Comparison of ENCODE assay signal across 10 cellular contexts in the genomic region with DNA sequence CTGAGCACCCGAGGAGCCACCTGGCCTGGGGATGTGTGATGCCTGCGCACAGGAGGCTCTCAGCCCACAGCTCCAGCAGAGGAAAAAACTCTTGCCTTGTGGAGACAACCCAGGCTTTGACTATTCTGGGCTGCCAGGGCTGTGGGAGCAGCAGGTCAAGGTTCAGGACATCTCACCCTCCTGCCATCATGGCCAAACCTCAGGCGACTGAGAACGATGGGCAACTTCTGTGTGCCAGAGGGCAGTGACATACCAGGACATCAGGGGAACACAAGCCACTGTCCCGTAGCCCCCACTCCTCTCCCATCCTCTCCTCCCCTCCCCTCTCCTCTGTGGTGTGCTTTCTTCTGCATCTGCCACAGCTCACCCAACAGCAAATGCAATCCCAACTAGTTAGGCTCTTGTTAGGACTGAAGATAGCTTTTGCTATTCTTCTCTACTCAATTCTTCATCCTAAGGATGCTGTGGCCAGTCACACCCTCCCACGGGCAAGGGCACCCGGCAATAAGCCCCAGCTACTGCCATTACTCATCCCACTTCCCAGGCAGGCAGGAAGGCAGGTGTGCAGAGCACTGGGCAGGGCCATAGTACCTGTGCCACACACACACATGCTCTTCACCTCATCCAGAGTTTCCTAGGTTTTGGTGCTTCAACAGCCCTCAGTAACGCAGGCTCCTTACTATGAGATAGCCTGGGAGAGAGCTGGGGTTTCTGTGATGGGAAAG. TPM values are rescaled to one million over a fixed set of nuclear protein-coding genes. Genes with fewer than 3 reads are reported as not detected.
DNase-seq lines count a peak whose midpoint lies in the region; ATAC-seq and TF ChIP-seq lines count a peak whose summit lies in the region.
"Had no signal": no experiment of that assay in that cellular context is flagged by ENCODE, and none has a peak within 500 bp of the region (broad histone marks: within the 10 kb centered on the region; RNA-seq: fewer than 3 reads in every experiment).

No MANE protein-coding gene starts in this region.

- intact Hi-C loops in natural killer cell (cut with micrococcal nuclease) = no loop called here

- H3K9me3 Mint-ChIP-seq in natural killer cell = no peaks in the 10 kb centered on the region
- H3K9me3 Mint-ChIP-seq: activated B cell treated with CpG ODN at 0.5 μM for 24 hours had no signal

- no peaks in the 10 kb centered on the region for H3K36me3 Mint-ChIP-seq in natural killer cell

- H3K4me1 ChIP-seq in BLaER1 = peaks cover 95% of the 10 kb centered on the region

- no peaks in the 10 kb centered on the region for H3K9me3 ChIP-seq in BLaER1

- H3K27me3 Mint-ChIP-seq in natural killer cell (ENCODE audit: low read depth in 2 of 2) = no peaks in the 10 kb centered on the region
- H3K27me3 Mint-ChIP-seq: activated B cell treated with CpG ODN at 0.5 μM for 24 hours had no signal

- in situ Hi-C loops in G401 (cut with HindIII; ENCODE audit: low sequenced_read_pairs) = no loop called here

- no peaks in the 10 kb centered on the region for H3K27me3 ChIP-seq in BLaER1

- H3K27ac ChIP-seq in BLaER1 (0 out of 2 replicates have a peak overlapping the region, but pooled peaks have one; percentile 70), caudate nucleus (ENCODE audit: low read depth, low read length) (peak overlapping the region; percentile 93)

- peak overlapping the region; percentile 23; the same call in 1 of the 2 replicates for H3K9ac ChIP-seq in BLaER1

- no peak for TF ChIP-seq CTCF in natural killer cell (IDR thresholded peaks at IDR 0.05)

- peak overlapping the region; percentile 54 to 86 for H3K27ac Mint-ChIP-seq in natural killer cell
- H3K27ac Mint-ChIP-seq: activated B cell treated with CpG ODN at 0.5 μM for 24 hours had no signal

- H3K36me3 ChIP-seq in BLaER1 = peaks cover 7% of the 10 kb centered on the region; the same call in 1 of the 2 replicates

- peak overlapping the region; percentile 60 for H3K4me3 Mint-ChIP-seq in natural killer cell
- H3K4me3 Mint-ChIP-seq: activated B cell treated with CpG ODN at 0.5 μM for 24 hours had no signal

- no peak overlapping the region for H3K4me3 ChIP-seq in BLaER1

- peaks cover 100% of the 10 kb centered on the region for H4K20me1 ChIP-seq in BLaER1

- DNase-seq in G401 (ENCODE audit: low spot score) (peak; percentile 46), caudate nucleus (lab: John Stamatoyannopoulos, UW) (no peak), natural killer cell (no peak), NCI-H2107 treated with DMSO at 0.1 percent for 48 hours (lab: John Stamatoyannopoulos, UW; ENCODE audit: unreplicated experiment) (no peak), pons (ENCODE audit: low spot score) (no peak), NCI-H524 (lab: John Stamatoyannopoulos, UW) (no peak)
- DNase-seq: activated B cell treated with CpG ODN at 0.5 μM for 24 hours, cortex of kidney had no signal

- no peak for ATAC-seq in natural killer cell
- no peak for ATAC-seq in GM21526 (IDR thresholded peaks at IDR 0.05; ENCODE audit: low FRiP score, unreplicated experiment)

- H3K4me1 Mint-ChIP-seq in natural killer cell = peaks cover 72 to 82% of the 10 kb centered on the region in 2 donors

- peak overlapping the region; percentile 84 for H3K4me2 ChIP-seq in BLaER1

RNA-seq across cellular contexts. Expression of a gene that starts 16.8 kb away (rescaled TPM):
- 15.9 and 16.0 TPM in 2 replicates for total RNA-seq in G401 (2014; rRNA removed; shearing (Covaris generic))
- 10 to 100 TPM; 61.1 to 64.3 (median 63.8) TPM for total RNA-seq in natural killer cell

RNA-seq across cellular contexts. Expression of a gene that starts 38.3 kb away (rescaled TPM):
- 404 and 484 TPM in 2 replicates for total RNA-seq in G401 (2014; rRNA removed; shearing (Covaris generic))
- 100 to 1,000 TPM; 149 to 179 (median 162) TPM for total RNA-seq in natural killer cell

RNA-seq across cellular contexts. Expression of a gene that starts 52.6 kb away (rescaled TPM):
- total RNA-seq in G401 (2014; rRNA removed; shearing (Covaris generic)) = 84.9 and 95.9 TPM in 2 replicates
- 10 to 100 TPM; 83.2 to 88.8 (median 86.9) TPM for total RNA-seq in natural killer cell
